Comparison of ENCODE assay signal across 11 cellular contexts in genomic region chr1:15953294-15953771, GRCh38. TPM values are rescaled to one million over a fixed set of nuclear protein-coding genes. Genes with fewer than 3 reads are reported as not detected.
A peak's percentile ranks its signal among the peaks of the same experiment; 100 is the strongest.
DNase-seq lines count a peak whose midpoint lies in the region; ATAC-seq, FAIRE-seq and TF ChIP-seq lines count a peak whose summit lies in the region.
"Had no signal": no experiment of that assay in that cellular context is flagged by ENCODE, and none has a peak within 500 bp of the region (broad histone marks: within the 10 kb centered on the region; RNA-seq: fewer than 3 reads in every experiment).

No MANE protein-coding gene starts in this region.

- H3K27ac Mint-ChIP-seq in activated naive CD4-positive, alpha-beta T cell treated with anti-CD3 and anti-CD28 coated beads, Interleukin-2, amount 50 U/mL, for 72 hours, result peak overlapping the region; percentile 79 to 89
- H3K27ac Mint-ChIP-seq in activated naive CD8-positive, alpha-beta T cell treated with anti-CD3 and anti-CD28 coated beads, Interleukin-2, amount 10 ng/mL, durations not matched to agents 7 days and 5 days, result peak overlapping the region; percentile 36

- intact Hi-C loops in kidney (cut with DNase I), result no loop called here

- TF ChIP-seq CTCF in kidney (IDR thresholded peaks at IDR 0.05; ENCODE audit: borderline replicate concordance, extremely low read depth, insufficient read depth), result no peak
- TF ChIP-seq CTCF in upper lobe of left lung (IDR thresholded peaks at IDR 0.05), result no peak

- H3K9me3 ChIP-seq in kidney (ENCODE audit: control insufficient read depth in 1 of 2, low read length in 2 of 2), result no peaks in the 10 kb centered on the region
- no peaks in the 10 kb centered on the region for H3K9me3 ChIP-seq in upper lobe of left lung

- POLR2A ChIA-PET in activated naive CD8-positive, alpha-beta T cell treated with anti-CD3 and anti-CD28 coated beads, Interleukin-2, amount 10 ng/mL, durations not matched to agents 7 days and 5 days (lab: Charles Lee), result no interaction called here

- no peaks in the 10 kb centered on the region for H3K27me3 ChIP-seq in upper lobe of left lung

- no peak overlapping the region for H3K4me3 ChIP-seq in kidney (ENCODE audit: low read length in 2 of 2)
- H3K4me3 ChIP-seq in upper lobe of left lung, result no peak overlapping the region

- H3K27me3 Mint-ChIP-seq in activated naive CD8-positive, alpha-beta T cell treated with anti-CD3 and anti-CD28 coated beads, Interleukin-2, amount 10 ng/mL, durations not matched to agents 7 days and 5 days, result no peaks in the 10 kb centered on the region

- ATAC-seq in activated naive CD4-positive, alpha-beta T cell treated with anti-CD3 and anti-CD28 coated beads, Interleukin-2, amount 50 U/mL, for 72 hours, result no peak
- no peak for ATAC-seq in activated naive CD8-positive, alpha-beta T cell treated with anti-CD3 and anti-CD28 coated beads, Interleukin-2, amount 10 ng/mL, durations not matched to agents 7 days and 5 days (ENCODE audit: low read depth)
- ATAC-seq in upper lobe of left lung (ENCODE audit: low FRiP score in 2 of 2) (no peak), GM18517 (IDR thresholded peaks at IDR 0.05; ENCODE audit: unreplicated experiment) (no peak)

- H3K4me1 ChIP-seq in kidney (ENCODE audit: control insufficient read depth in 1 of 2, insufficient read depth in 1 of 2, low read depth in 1 of 2, low read length in 2 of 2) (peaks cover 22 to 43% of the 10 kb centered on the region in 2 donors), upper lobe of left lung (peaks cover 79 to 96% (median 90%) of the 10 kb centered on the region in 4 donors)

- no peak for TF ChIP-seq EP300 in upper lobe of left lung (IDR thresholded peaks at IDR 0.05)

- H3K4me1 Mint-ChIP-seq in activated naive CD8-positive, alpha-beta T cell treated with anti-CD3 and anti-CD28 coated beads, Interleukin-2, amount 10 ng/mL, durations not matched to agents 7 days and 5 days, result peaks cover 61% of the 10 kb centered on the region

- H3K9ac ChIP-seq in kidney (ENCODE audit: low read length in 2 of 2), result no peak overlapping the region

- H3K36me3 ChIP-seq in kidney (ENCODE audit: control insufficient read depth in 1 of 2, insufficient read depth in 2 of 2, low read length in 2 of 2) (no peaks in the 10 kb centered on the region), upper lobe of left lung (no peaks in the 10 kb centered on the region)

- no peak for DNase-seq in activated naive CD4-positive, alpha-beta T cell treated with anti-CD3 and anti-CD28 coated beads, Interleukin-2, amount 50 U/mL, for 72 hours (ENCODE audit: low spot score in 2 of 2)
- DNase-seq in activated naive CD4-positive, alpha-beta T cell treated with Interleukin-2 at 50 U/mL for 16 hours, result no peak
- no peak for DNase-seq in activated naive CD8-positive, alpha-beta T cell treated with anti-CD3 and anti-CD28 coated beads, Interleukin-2, amount 10 ng/mL, durations not matched to agents 7 days and 5 days
- DNase-seq in kidney, result peak; percentile 73
- DNase-seq in upper lobe of left lung, result no peak
- no peak for DNase-seq in medulla oblongata (ENCODE audit: extremely low spot score)
- no peak for DNase-seq in effector CD8-positive, alpha-beta T cell (lab: John Stamatoyannopoulos, UW)
- DNase-seq: activated effector memory CD4-positive, alpha-beta T cell treated with anti-CD3 and anti-CD28 coated beads, Interleukin-2, amount 50 U/mL, for 16 hours; glutamatergic neuron had no signal

- no peak for FAIRE-seq in kidney (lab: Jason Lieb, UNC)

- no peaks in the 10 kb centered on the region for H3K9me3 Mint-ChIP-seq in activated naive CD4-positive, alpha-beta T cell treated with anti-CD3 and anti-CD28 coated beads, Interleukin-2, amount 50 U/mL, for 72 hours
- H3K9me3 Mint-ChIP-seq in activated naive CD8-positive, alpha-beta T cell treated with anti-CD3 and anti-CD28 coated beads, Interleukin-2, amount 10 ng/mL, durations not matched to agents 7 days and 5 days, result no peaks in the 10 kb centered on the region

- no peak overlapping the region for H3K4me3 Mint-ChIP-seq in activated naive CD8-positive, alpha-beta T cell treated with anti-CD3 and anti-CD28 coated beads, Interleukin-2, amount 10 ng/mL, durations not matched to agents 7 days and 5 days

- peaks cover 4 to 28% of the 10 kb centered on the region in 2 donors for H3K36me3 Mint-ChIP-seq in activated naive CD4-positive, alpha-beta T cell treated with anti-CD3 and anti-CD28 coated beads, Interleukin-2, amount 50 U/mL, for 72 hours
- H3K36me3 Mint-ChIP-seq in activated naive CD8-positive, alpha-beta T cell treated with anti-CD3 and anti-CD28 coated beads, Interleukin-2, amount 10 ng/mL, durations not matched to agents 7 days and 5 days, result peaks cover 15% of the 10 kb centered on the region

- WGBS in upper lobe of left lung, 2 donors, result 68 to 92% methylated on average over 6 to 11 of the region's 11 CpGs

- H3K27ac ChIP-seq in kidney (ENCODE audit: low read depth in 2 of 2, low read length in 2 of 2), result no peak overlapping the region
- H3K27ac ChIP-seq in upper lobe of left lung, result peak overlapping the region; percentile 8 to 86 (median 59)

- TF ChIP-seq POLR2A in upper lobe of left lung (IDR thresholded peaks at IDR 0.05), result no peak

RNA-seq across cellular contexts. Expression of gene ZBTB17, which starts 22.6 kb away (rescaled TPM):
- total RNA-seq in activated naive CD4-positive, alpha-beta T cell treated with anti-CD3 and anti-CD28 coated beads, Interleukin-2, amount 50 U/mL, for 72 hours, result 10 to 100 TPM; 44.7 to 54.9 TPM
- total RNA-seq in activated naive CD8-positive, alpha-beta T cell treated with anti-CD3 and anti-CD28 coated beads, Interleukin-2, amount 10 ng/mL, durations not matched to agents 7 days and 5 days, result 10 to 100 TPM; 46.4 to 47.6 TPM
- 41.5 TPM for total RNA-seq in kidney
- 33.1 TPM for polyA plus RNA-seq in kidney (ENCODE audit: insufficient read depth, low read depth, low replicate concordance)
- total RNA-seq in upper lobe of left lung, result 10 to 100 TPM; 34.1 to 94.2 (median 42.9) TPM

RNA-seq across cellular contexts. Expression of gene SRARP, which starts 50.7 kb away (rescaled TPM):
- total RNA-seq in activated naive CD4-positive, alpha-beta T cell treated with anti-CD3 and anti-CD28 coated beads, Interleukin-2, amount 50 U/mL, for 72 hours, result not detected
- not detected for total RNA-seq in activated naive CD8-positive, alpha-beta T cell treated with anti-CD3 and anti-CD28 coated beads, Interleukin-2, amount 10 ng/mL, durations not matched to agents 7 days and 5 days
- total RNA-seq in kidney (0.22 TPM), upper lobe of left lung (under 1 TPM in 2 of 6 donors, not detected in 4; 0.07 to 0.67 TPM)
- polyA plus RNA-seq in kidney (ENCODE audit: insufficient read depth, low read depth, low replicate concordance), result 4.0 TPM
- total RNA-seq: T-helper 2 cell treated with Interferon-gamma antibody and Interleukin-4, amounts not matched to agents 100 ng/mL and 5 ng/mL, for 36 hours had no signal

Comparison
In these comparisons a context has a peak if more than half of its experiments do, and no peak if none do; other contexts are left out.
1. H3K27ac ChIP-seq: peak in upper lobe of left lung (4 of 4); none in kidney (0 of 2).